In the genomic region with DNA sequence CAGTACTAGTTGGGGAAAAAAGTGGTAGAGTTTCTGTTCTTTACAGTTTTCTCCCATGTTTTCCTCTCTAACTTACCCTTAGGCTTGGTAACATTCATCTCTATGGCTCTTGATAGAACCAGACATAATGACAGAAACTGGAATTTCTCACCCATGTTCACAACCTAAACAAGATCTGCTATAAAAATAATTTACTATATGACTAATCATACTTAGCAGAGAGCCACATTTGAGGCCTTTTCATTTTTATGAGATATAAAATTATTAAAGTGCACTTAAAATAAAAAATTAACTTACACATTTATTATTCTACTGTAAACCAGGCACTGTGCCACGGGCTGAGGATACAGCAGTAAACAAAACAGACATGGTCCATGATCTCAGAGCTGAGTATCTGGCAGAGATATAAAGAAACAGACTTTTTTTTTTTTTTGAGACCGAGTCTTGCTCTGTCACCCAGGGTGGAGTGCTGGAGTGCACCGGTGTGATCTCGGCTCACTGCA, we compare ENCODE assay signal across 1 cellular context.
TF ChIP-seq lines count a peak whose summit lies in the region.

No MANE protein-coding gene starts in this region.

TF ChIP-seq in SK-N-SH, 30 proteins besides CTCF, POLR2A, EP300 and RAD21 (continued from another document):
- TF ChIP-seq SIN3A (IDR thresholded peaks at IDR 0.05; ENCODE audit: borderline replicate concordance, low read depth, low read length), result no peak
- TF ChIP-seq, protein P1, sequence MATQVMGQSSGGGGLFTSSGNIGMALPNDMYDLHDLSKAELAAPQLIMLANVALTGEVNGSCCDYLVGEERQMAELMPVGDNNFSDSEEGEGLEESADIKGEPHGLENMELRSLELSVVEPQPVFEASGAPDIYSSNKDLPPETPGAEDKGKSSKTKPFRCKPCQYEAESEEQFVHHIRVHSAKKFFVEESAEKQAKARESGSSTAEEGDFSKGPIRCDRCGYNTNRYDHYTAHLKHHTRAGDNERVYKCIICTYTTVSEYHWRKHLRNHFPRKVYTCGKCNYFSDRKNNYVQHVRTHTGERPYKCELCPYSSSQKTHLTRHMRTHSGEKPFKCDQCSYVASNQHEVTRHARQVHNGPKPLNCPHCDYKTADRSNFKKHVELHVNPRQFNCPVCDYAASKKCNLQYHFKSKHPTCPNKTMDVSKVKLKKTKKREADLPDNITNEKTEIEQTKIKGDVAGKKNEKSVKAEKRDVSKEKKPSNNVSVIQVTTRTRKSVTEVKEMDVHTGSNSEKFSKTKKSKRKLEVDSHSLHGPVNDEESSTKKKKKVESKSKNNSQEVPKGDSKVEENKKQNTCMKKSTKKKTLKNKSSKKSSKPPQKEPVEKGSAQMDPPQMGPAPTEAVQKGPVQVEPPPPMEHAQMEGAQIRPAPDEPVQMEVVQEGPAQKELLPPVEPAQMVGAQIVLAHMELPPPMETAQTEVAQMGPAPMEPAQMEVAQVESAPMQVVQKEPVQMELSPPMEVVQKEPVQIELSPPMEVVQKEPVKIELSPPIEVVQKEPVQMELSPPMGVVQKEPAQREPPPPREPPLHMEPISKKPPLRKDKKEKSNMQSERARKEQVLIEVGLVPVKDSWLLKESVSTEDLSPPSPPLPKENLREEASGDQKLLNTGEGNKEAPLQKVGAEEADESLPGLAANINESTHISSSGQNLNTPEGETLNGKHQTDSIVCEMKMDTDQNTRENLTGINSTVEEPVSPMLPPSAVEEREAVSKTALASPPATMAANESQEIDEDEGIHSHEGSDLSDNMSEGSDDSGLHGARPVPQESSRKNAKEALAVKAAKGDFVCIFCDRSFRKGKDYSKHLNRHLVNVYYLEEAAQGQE (IDR thresholded peaks at IDR 0.05; ENCODE audit: low read depth, low read length), result no peak
- TF ChIP-seq RCOR1 (IDR thresholded peaks at IDR 0.05; ENCODE audit: low read length), result no peak
- no peak for TF ChIP-seq FOXM1 (IDR thresholded peaks at IDR 0.05; ENCODE audit: low read depth)
- no peak for TF ChIP-seq RXRA (IDR thresholded peaks at IDR 0.05; ENCODE audit: borderline replicate concordance, low read depth)
- TF ChIP-seq, protein P2, sequence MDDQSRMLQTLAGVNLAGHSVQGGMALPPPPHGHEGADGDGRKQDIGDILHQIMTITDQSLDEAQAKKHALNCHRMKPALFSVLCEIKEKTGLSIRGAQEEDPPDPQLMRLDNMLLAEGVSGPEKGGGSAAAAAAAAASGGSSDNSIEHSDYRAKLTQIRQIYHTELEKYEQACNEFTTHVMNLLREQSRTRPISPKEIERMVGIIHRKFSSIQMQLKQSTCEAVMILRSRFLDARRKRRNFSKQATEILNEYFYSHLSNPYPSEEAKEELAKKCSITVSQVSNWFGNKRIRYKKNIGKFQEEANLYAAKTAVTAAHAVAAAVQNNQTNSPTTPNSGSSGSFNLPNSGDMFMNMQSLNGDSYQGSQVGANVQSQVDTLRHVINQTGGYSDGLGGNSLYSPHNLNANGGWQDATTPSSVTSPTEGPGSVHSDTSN (IDR thresholded peaks at IDR 0.05), result peak; percentile 55
- TF ChIP-seq, protein P3, sequence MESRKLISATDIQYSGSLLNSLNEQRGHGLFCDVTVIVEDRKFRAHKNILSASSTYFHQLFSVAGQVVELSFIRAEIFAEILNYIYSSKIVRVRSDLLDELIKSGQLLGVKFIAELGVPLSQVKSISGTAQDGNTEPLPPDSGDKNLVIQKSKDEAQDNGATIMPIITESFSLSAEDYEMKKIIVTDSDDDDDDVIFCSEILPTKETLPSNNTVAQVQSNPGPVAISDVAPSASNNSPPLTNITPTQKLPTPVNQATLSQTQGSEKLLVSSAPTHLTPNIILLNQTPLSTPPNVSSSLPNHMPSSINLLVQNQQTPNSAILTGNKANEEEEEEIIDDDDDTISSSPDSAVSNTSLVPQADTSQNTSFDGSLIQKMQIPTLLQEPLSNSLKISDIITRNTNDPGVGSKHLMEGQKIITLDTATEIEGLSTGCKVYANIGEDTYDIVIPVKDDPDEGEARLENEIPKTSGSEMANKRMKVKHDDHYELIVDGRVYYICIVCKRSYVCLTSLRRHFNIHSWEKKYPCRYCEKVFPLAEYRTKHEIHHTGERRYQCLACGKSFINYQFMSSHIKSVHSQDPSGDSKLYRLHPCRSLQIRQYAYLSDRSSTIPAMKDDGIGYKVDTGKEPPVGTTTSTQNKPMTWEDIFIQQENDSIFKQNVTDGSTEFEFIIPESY (IDR thresholded peaks at IDR 0.05; ENCODE audit: borderline replicate concordance, low read depth), result no peak
- no peak for TF ChIP-seq NRF1 (IDR thresholded peaks at IDR 0.05; ENCODE audit: low read depth, low read length)
- TF ChIP-seq EZH2phosphoT487 (IDR thresholded peaks at IDR 0.05; ENCODE audit: borderline replicate concordance, low read depth), result no peak
- TF ChIP-seq TEAD4 (IDR thresholded peaks at IDR 0.05; ENCODE audit: borderline replicate concordance, insufficient read depth), result no peak
